ENCODE assay signal across 10 cellular contexts in the genomic region with DNA sequence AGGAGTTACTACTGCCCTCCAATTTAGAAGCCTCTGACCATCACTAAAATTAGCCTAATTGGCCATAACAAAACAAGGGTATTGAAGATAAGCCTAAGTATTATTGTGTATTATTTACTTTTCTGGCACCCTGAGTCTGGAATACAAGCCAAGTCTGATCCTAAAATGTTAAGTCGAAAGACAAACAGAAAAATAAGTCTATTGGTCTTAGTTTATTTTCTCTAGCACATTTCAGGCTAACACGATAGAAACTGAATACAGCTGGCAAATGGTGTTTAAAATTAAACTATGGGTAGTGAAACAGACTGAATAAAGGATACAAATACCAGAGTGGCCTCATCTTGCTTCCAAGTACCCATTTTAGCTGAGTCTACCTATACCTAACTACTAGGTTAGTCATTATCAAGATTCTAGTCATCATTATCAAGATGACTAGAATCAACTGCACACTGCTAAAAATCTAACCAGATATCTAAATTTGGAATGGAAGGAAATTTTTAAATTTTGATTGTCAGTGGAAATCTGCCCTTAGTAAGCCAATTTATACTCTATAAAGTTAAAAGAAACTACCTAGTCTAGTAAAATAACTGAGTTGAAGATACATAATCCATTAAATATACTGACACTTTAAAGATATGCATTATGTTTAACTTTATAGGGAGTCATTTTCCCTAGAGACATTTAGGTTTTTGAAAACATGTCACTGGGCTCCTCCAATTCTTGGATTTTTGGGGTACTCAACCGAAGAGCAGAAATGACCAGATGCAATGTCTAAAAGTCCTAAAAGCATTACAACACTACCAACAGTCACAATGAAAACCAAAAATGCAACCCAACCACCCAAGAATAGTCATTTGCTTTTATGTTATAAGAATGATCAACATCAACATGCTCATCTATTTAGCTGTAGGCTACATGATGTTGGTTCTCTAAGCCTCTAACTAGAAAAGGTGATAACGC.
DNase-seq lines count a peak whose midpoint lies in the region; ATAC-seq and TF ChIP-seq lines count a peak whose summit lies in the region.
"Had no signal": no experiment of that assay in that cellular context is flagged by ENCODE, and none has a peak within 500 bp of the region (broad histone marks: within the 10 kb centered on the region; RNA-seq: fewer than 3 reads in every experiment).

No MANE protein-coding gene starts in this region.

- peak; percentile 92 to 99 for ATAC-seq in activated naive CD4-positive, alpha-beta T cell treated with anti-CD3 and anti-CD28 coated beads, Interleukin-2, amount 50 U/mL, for 72 hours
- peak; percentile 64 for ATAC-seq in HG02970 (IDR thresholded peaks at IDR 0.05; ENCODE audit: low FRiP score, unreplicated experiment)

- H3K9me3 Mint-ChIP-seq in activated naive CD4-positive, alpha-beta T cell treated with anti-CD3 and anti-CD28 coated beads, Interleukin-2, amount 50 U/mL, for 72 hours = no peaks in the 10 kb centered on the region

- H3K27me3 ChIP-seq in tibial nerve = no peaks in the 10 kb centered on the region

- no peak for TF ChIP-seq CTCF in tibial nerve (IDR thresholded peaks at IDR 0.05)

- no peak for DNase-seq in activated naive CD4-positive, alpha-beta T cell treated with anti-CD3 and anti-CD28 coated beads, Interleukin-2, amount 50 U/mL, for 72 hours (ENCODE audit: low spot score in 2 of 2)
- DNase-seq in activated naive CD4-positive, alpha-beta T cell treated with anti-CD3 and anti-CD28 coated beads, Interleukin-2, amount 50 U/mL, for 16 hours = no peak
- DNase-seq in tibial nerve (ENCODE audit: low spot score in 2 of 2) (no peak), LoVo (ENCODE audit: low spot score) (no peak)
- no peak for DNase-seq in NK-92 treated with Interleukin-12 subunit alpha and Interleukin-12 subunit beta, amount 100 ng/mL, for 24 hours (lab: John Stamatoyannopoulos, UW)
- no peak for DNase-seq in activated naive CD4-positive, alpha-beta T cell treated with Interleukin-2 at 50 U/mL for 16 hours
- DNase-seq: SHP77 had no signal

- H3K36me3 ChIP-seq in tibial nerve = peaks cover 0 to 4% (median 0%) of the 10 kb centered on the region in 3 donors

- peak overlapping the region; percentile 23 to 61 for H3K27ac Mint-ChIP-seq in activated naive CD4-positive, alpha-beta T cell treated with anti-CD3 and anti-CD28 coated beads, Interleukin-2, amount 50 U/mL, for 72 hours

- H3K9me3 ChIP-seq in tibial nerve = no peaks in the 10 kb centered on the region

- peaks cover 0 to 47% (median 23%) of the 10 kb centered on the region in 4 donors for H3K4me1 ChIP-seq in tibial nerve

- TF ChIP-seq POLR2A in tibial nerve (IDR thresholded peaks at IDR 0.05) = no peak

- no peak overlapping the region for H3K4me3 ChIP-seq in tibial nerve

- H3K27ac ChIP-seq in cingulate gyrus (ENCODE audit: low read depth, low read length) = peak overlapping the region; percentile 94
- H3K27ac ChIP-seq in tibial nerve = peak overlapping the region; percentile 38 to 82 (median 70)
- H3K27ac ChIP-seq: C4-2B had no signal

- TF ChIP-seq EP300 in tibial nerve (IDR thresholded peaks at IDR 0.05) = no peak

- peaks cover 0 to 8% of the 10 kb centered on the region in 2 donors for H3K36me3 Mint-ChIP-seq in activated naive CD4-positive, alpha-beta T cell treated with anti-CD3 and anti-CD28 coated beads, Interleukin-2, amount 50 U/mL, for 72 hours

- 77 to 82% methylated on average over 4 of the region's 4 CpGs for WGBS in tibial nerve, 2 donors
